1 cellular context compared by ENCODE assay signal in the genomic region with DNA sequence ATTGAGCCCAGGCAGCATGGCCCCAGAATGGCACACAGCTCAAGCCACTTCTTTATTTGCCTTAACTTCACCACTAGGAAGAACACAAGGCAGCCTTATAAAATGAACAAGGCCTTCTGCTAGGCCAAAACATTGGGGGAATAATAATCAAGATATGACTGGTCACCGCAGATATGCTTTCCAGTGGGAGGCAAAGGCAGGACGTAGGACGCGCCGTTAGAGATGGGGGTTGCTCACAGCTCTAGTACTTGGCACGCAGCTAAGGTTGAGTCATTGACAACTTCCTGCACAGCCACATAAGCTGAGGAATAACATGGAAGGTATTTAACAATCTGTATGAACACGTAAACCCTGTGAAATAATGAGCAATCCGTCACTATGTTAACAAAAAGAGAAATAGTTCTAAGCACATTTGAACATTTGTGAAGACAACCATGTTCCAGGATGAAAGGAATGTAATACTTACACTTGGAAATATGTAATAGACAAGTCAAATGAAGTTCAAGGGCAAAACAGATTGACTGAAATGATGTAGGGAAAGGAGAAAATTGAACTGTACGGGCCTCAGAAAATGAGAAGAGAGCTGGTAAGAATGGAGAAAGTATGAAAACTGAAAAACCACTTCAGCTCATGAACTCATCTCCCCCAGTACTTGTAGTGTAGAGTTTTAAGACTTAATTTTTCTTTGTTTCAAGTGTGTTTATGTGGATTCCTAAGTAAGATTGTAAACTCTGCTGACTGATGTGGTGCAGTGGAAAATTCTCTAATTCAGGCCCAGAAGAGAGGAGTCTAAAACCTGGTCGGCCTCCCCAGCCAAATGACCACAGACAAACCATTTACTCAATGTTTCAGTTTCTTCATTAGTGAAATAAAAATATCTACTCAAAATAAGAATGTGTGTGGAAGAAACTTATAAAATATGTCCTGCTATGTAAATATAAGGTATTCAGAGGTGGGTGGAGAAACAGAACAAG.
TF ChIP-seq lines count a peak whose summit lies in the region.

No MANE protein-coding gene starts in this region.

TF ChIP-seq in H1, 55 proteins besides CTCF, POLR2A, EP300 and RAD21 (continued from another document):
- TF ChIP-seq, protein P1, sequence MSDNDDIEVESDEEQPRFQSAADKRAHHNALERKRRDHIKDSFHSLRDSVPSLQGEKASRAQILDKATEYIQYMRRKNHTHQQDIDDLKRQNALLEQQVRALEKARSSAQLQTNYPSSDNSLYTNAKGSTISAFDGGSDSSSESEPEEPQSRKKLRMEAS (IDR thresholded peaks at IDR 0.05) = no peak
- TF ChIP-seq CREB1 (IDR thresholded peaks at IDR 0.05) (no peak), RXRA (IDR thresholded peaks at IDR 0.05; ENCODE audit: insufficient read depth, low read depth, low read length) (no peak), POLR2AphosphoS5 (IDR thresholded peaks at IDR 0.05; ENCODE audit: low read depth, low read length) (no peak), CTBP2 (IDR thresholded peaks at IDR 0.05; ENCODE audit: borderline replicate concordance, insufficient read depth, insufficient read length, low read length) (no peak), SP2 (IDR thresholded peaks at IDR 0.05; ENCODE audit: low read length) (no peak), SP1 (IDR thresholded peaks at IDR 0.05; ENCODE audit: low read depth, low read length) (no peak), RNF2 (IDR thresholded peaks at IDR 0.05; ENCODE audit: borderline replicate concordance, low read depth, low read length, missing control alignments, poor library complexity, severe bottlenecking) (no peak), BCL11A (IDR thresholded peaks at IDR 0.05; ENCODE audit: low read depth in 2 of 2, low read length in 2 of 2) (no peak), SIN3A (conservative IDR thresholded peaks at IDR 0.05 in 1 of 2, IDR thresholded peaks at IDR 0.05 in 1 of 2; ENCODE audit: low read depth in 1 of 2, low read length in 2 of 2) (no peak), TEAD4 (IDR thresholded peaks at IDR 0.05; ENCODE audit: low read depth, low read length) (no peak), KDM5A (IDR thresholded peaks at IDR 0.05; ENCODE audit: low read length) (no peak), RFX5 (IDR thresholded peaks at IDR 0.05; ENCODE audit: borderline replicate concordance, low read depth, low read length) (no peak), TBP (IDR thresholded peaks at IDR 0.05; ENCODE audit: low read depth, low read length) (no peak)
- TF ChIP-seq, protein P2, sequence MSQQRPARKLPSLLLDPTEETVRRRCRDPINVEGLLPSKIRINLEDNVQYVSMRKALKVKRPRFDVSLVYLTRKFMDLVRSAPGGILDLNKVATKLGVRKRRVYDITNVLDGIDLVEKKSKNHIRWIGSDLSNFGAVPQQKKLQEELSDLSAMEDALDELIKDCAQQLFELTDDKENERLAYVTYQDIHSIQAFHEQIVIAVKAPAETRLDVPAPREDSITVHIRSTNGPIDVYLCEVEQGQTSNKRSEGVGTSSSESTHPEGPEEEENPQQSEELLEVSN (IDR thresholded peaks at IDR 0.05) = no peak
